In the genomic region with DNA sequence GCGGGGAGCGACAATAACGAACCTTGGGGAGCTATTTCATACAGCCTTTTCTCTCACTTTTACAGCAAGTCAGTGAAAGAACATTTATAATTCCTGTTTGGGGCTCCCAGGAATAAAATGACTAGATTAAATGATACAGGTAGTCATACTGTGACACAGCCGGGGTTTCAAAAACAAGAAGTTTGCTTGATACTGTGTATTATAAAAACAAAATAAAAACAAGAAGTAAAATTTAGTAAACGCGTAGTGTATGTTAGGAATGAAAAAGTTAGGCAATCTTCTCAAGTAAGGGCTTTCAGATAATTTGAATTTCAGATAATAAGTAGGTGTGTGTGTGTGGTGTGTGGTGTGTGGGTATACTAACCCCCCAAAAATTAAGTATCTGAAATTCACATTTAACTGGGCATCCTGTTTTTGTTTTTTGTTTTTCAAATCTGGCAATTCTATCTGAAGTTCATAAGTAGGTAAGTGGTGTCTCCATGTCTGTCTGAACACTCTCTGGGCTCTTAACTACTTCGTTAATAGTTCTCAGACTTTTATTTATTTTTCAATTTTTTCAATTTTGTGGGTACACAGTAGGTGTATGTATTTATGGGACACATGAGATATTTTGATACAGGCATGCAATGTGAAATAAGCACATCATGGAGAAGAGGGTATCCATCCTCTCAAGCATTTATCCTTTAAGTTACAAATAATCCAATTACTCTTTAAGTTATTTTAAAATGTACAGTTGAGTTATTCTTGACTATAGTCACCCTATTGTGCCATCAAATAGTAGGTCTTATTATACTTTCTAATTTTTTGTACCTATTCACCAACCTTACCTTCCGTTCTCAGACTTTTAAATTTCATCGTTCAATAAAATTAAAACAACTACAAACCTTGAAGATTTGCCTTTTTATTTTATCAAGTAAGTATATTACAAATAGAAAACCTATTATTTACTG, we compare ENCODE assay signal across 7 cellular contexts. TPM values are rescaled to one million over a fixed set of nuclear protein-coding genes. Genes with fewer than 3 reads are reported as not detected.
DNase-seq lines count a peak whose midpoint lies in the region; ATAC-seq, FAIRE-seq and TF ChIP-seq lines count a peak whose summit lies in the region.

No MANE protein-coding gene starts in this region.

- POLR2A ChIA-PET in activated B cell treated with CpG ODN at 0.5 μM for 24 hours (lab: Charles Lee), result interaction anchor here (0.7 to 2.6 kb wide), 8 partner anchors 13 to 89 kb away, joined by 3 to 18 read pairs (median 9); a partner anchor contains a TSS

- DNase-seq in HL-60 (ENCODE audit: low read depth in 1 of 2, low spot score in 1 of 2) (no peak), activated B cell treated with CpG ODN at 0.5 μM for 24 hours (no peak), right cardiac atrium (no peak), spleen (no peak), NCI-H187 treated with DMSO at 0.1 percent for 48 hours (lab: John Stamatoyannopoulos, UW) (no peak), NCI-H2107 treated with DMSO at 0.1 percent for 48 hours (lab: John Stamatoyannopoulos, UW; ENCODE audit: unreplicated experiment) (no peak), small intestine (no peak)

- H3K4me1 ChIP-seq in right cardiac atrium (ENCODE audit: control insufficient read depth, insufficient read depth, low read length) (peaks cover 7% of the 10 kb centered on the region), spleen (peaks cover 27 to 57% (median 44%) of the 10 kb centered on the region in 6 donors), small intestine (ENCODE audit: control insufficient read depth in 2 of 2, insufficient read depth in 1 of 2, low read depth in 1 of 2, low read length in 1 of 2) (peaks cover 2 to 7% of the 10 kb centered on the region in 2 donors)

- 42% methylated on average over 9 of the region's 9 CpGs for WGBS in right cardiac atrium
- WGBS in spleen, 5 donors, result 35 to 41% (median 37%) methylated on average over 9 of the region's 9 CpGs
- 42 to 43% (median 42%) methylated on average over 9 of the region's 9 CpGs for WGBS in small intestine, 3 donors

- ATAC-seq in activated B cell treated with CpG ODN at 0.5 μM for 24 hours (ENCODE audit: low read depth) (no peak), right cardiac atrium (no peak)

- no peak for TF ChIP-seq POLR2A in spleen (IDR thresholded peaks at IDR 0.05)

- H3K4me1 Mint-ChIP-seq in activated B cell treated with CpG ODN at 0.5 μM for 24 hours, result peaks cover 36% of the 10 kb centered on the region

- peak overlapping the region; percentile 84 for H3K27ac Mint-ChIP-seq in activated B cell treated with CpG ODN at 0.5 μM for 24 hours

- H3K36me3 ChIP-seq in spleen (peaks cover 0 to 4% (median 2%) of the 10 kb centered on the region in 6 donors), small intestine (ENCODE audit: control insufficient read depth in 2 of 2, insufficient read depth in 2 of 2, low read length in 2 of 2) (no peaks in the 10 kb centered on the region)

- H3K9me3 Mint-ChIP-seq in activated B cell treated with CpG ODN at 0.5 μM for 24 hours, result no peaks in the 10 kb centered on the region

- H3K27me3 ChIP-seq in HL-60 (ENCODE audit: insufficient read depth, poor library complexity, severe bottlenecking) (peaks cover 11% of the 10 kb centered on the region), right cardiac atrium (ENCODE audit: control insufficient read depth, insufficient read depth) (no peaks in the 10 kb centered on the region), spleen (replicated peaks in 1 of 7) (peaks cover 0 to 33% (median 21%) of the 10 kb centered on the region in 7 donors), small intestine (ENCODE audit: control insufficient read depth in 2 of 2, insufficient read depth in 2 of 2, low read length in 2 of 2) (peaks cover 0 to 6% of the 10 kb centered on the region in 2 donors)

- peaks cover 10% of the 10 kb centered on the region for H3K27me3 Mint-ChIP-seq in activated B cell treated with CpG ODN at 0.5 μM for 24 hours

- CTCF ChIA-PET in activated B cell treated with CpG ODN at 0.5 μM for 24 hours (lab: Charles Lee), result interaction anchor here (1.2 to 1.3 kb wide), 2 partner anchors 36 to 89 kb away, joined by 3 read pairs; no protein-coding TSS in a partner anchor

- intact Hi-C loops in activated B cell treated with CpG ODN at 0.5 μM for 24 hours (cut with micrococcal nuclease) (loop anchor here (1.0 kb wide), 4 partner anchors 25 to 147 kb away; a partner anchor contains a TSS), right cardiac atrium (cut with DNase I) (no loop called here), spleen (cut with DNase I; ENCODE audit: low total_unique reads) (no loop called here)

- peak overlapping the region; percentile 25 for H3K4me3 ChIP-seq in HL-60 (replicated peaks; ENCODE audit: insufficient read depth, low read length)
- peak overlapping the region; percentile 87 for H3K4me3 ChIP-seq in right cardiac atrium (ENCODE audit: low read length)
- peak overlapping the region; percentile 73 to 97 (median 90) for H3K4me3 ChIP-seq in spleen
- H3K4me3 ChIP-seq in small intestine (ENCODE audit: low read depth in 1 of 2, low read length in 2 of 2), result no peak overlapping the region

- no peaks in the 10 kb centered on the region for H3K9me3 ChIP-seq in right cardiac atrium (ENCODE audit: control insufficient read depth, low read length)
- no peaks in the 10 kb centered on the region for H3K9me3 ChIP-seq in spleen
- no peaks in the 10 kb centered on the region for H3K9me3 ChIP-seq in small intestine (ENCODE audit: control insufficient read depth, low read depth)

- TF ChIP-seq CTCF in HL-60 (IDR thresholded peaks at IDR 0.05; ENCODE audit: insufficient read depth, low read length) (no peak), activated B cell treated with CpG ODN at 0.5 μM for 24 hours (IDR thresholded peaks at IDR 0.05) (no peak), spleen (IDR thresholded peaks at IDR 0.05 in 8 of 11, conservative IDR thresholded peaks at IDR 0.05 in 3 of 11) (peak in 1 of 11 experiments; percentile 1)

- no peak for FAIRE-seq in small intestine (lab: Jason Lieb, UNC)

- H3K4me3 Mint-ChIP-seq in activated B cell treated with CpG ODN at 0.5 μM for 24 hours, result peak overlapping the region; percentile 99

- H3K36me3 Mint-ChIP-seq in activated B cell treated with CpG ODN at 0.5 μM for 24 hours (ENCODE audit: low read depth), result peaks cover 15% of the 10 kb centered on the region

- H3K27ac ChIP-seq in HL-60 (replicated peaks) (peak overlapping the region; percentile 34; the same call in 1 of the 2 replicates), right cardiac atrium (ENCODE audit: low read length) (no peak overlapping the region), spleen (peak overlapping the region in 6 of 8 donors; percentile 84 to 94 (median 90)), small intestine (ENCODE audit: low read depth in 1 of 2, low read length in 1 of 2) (no peak overlapping the region)

RNA-seq across cellular contexts. Expression of a gene that starts 0.6 kb away (rescaled TPM):
- total RNA-seq in activated B cell treated with CpG ODN at 0.5 μM for 24 hours (83.3 and 91.8 TPM in 2 replicates), right cardiac atrium (10 to 100 TPM; 88.6 to 92.4 (median 89.5) TPM), spleen (100 to 1,000 TPM in 4 of 7 donors, 10 to 100 TPM in 3; 68.5 to 152 (median 101) TPM)
- polyA plus RNA-seq in right cardiac atrium (99.2 TPM), spleen (10 to 100 TPM; 53.3 to 67.3 (median 66.8) TPM), small intestine (100 to 1,000 TPM; 125 to 224 (median 166) TPM)

RNA-seq across cellular contexts. Expression of a gene that starts 2.2 kb away (rescaled TPM):
- 0.13 and 0.15 TPM in 2 replicates for total RNA-seq in activated B cell treated with CpG ODN at 0.5 μM for 24 hours
- under 1 TPM; 0.09 to 0.31 (median 0.20) TPM for total RNA-seq in right cardiac atrium
- polyA plus RNA-seq in right cardiac atrium, result 0.20 TPM
- total RNA-seq in spleen, result under 1 TPM in 6 of 7 donors, not detected in 1; 0.09 to 0.76 (median 0.32) TPM
- polyA plus RNA-seq in spleen, result under 1 TPM; 0.07 to 0.13 (median 0.08) TPM
- polyA plus RNA-seq in small intestine, result 1 to 10 TPM in 1 of 3 donors, under 1 TPM in 1, not detected in 1; 0.27 to 8.4 TPM

RNA-seq across cellular contexts. Expression of a gene that starts 25.0 kb away (rescaled TPM):
- total RNA-seq in activated B cell treated with CpG ODN at 0.5 μM for 24 hours, result 96.0 and 105 TPM in 2 replicates
- total RNA-seq in right cardiac atrium, result 10 to 100 TPM; 35.7 to 50.9 (median 41.6) TPM
- polyA plus RNA-seq in right cardiac atrium, result 16.4 TPM
- total RNA-seq in spleen, result 100 to 1,000 TPM in 4 of 7 donors, 10 to 100 TPM in 3; 52.9 to 171 (median 110) TPM
- 10 to 100 TPM; 14.8 to 65.0 (median 61.2) TPM for polyA plus RNA-seq in spleen
- 10 to 100 TPM; 20.5 to 41.6 (median 31.4) TPM for polyA plus RNA-seq in small intestine

RNA-seq across cellular contexts. Expression of a gene that starts 27.3 kb away (rescaled TPM):
- total RNA-seq in activated B cell treated with CpG ODN at 0.5 μM for 24 hours, result 30.5 and 34.3 TPM in 2 replicates
- total RNA-seq in right cardiac atrium, result 10 to 100 TPM; 21.8 to 34.7 (median 22.3) TPM
- polyA plus RNA-seq in right cardiac atrium, result 54.6 TPM
- 10 to 100 TPM; 18.0 to 27.7 (median 21.6) TPM for total RNA-seq in spleen
- polyA plus RNA-seq in spleen, result 10 to 100 TPM; 39.8 to 43.9 (median 43.4) TPM
- polyA plus RNA-seq in small intestine, result 100 to 1,000 TPM in 1 of 3 donors, 10 to 100 TPM in 2; 45.2 to 105 (median 48.7) TPM

RNA-seq across cellular contexts. Expression of a gene that starts 43.4 kb away (rescaled TPM):
- total RNA-seq in activated B cell treated with CpG ODN at 0.5 μM for 24 hours (16.5 and 17.9 TPM in 2 replicates), right cardiac atrium (10 to 100 TPM; 14.9 to 17.1 (median 15.6) TPM), spleen (10 to 100 TPM; 15.0 to 20.9 (median 18.8) TPM)
- polyA plus RNA-seq in right cardiac atrium (8.7 TPM), spleen (1 to 10 TPM; 5.7 to 7.5 (median 6.3) TPM), small intestine (10 to 100 TPM; 16.1 to 18.1 (median 17.6) TPM)

Comparison
In these comparisons a context has a peak if more than half of its experiments do, and no peak if none do; other contexts are left out.
1. H3K27ac ChIP-seq: peak in HL-60 (single experiment) and spleen (6 of 8); none in right cardiac atrium (single experiment) and small intestine (0 of 2).
2. H3K4me3 ChIP-seq: peak in HL-60 (single experiment), right cardiac atrium (single experiment) and spleen (8 of 8); none in small intestine (0 of 2).